In the genomic region with DNA sequence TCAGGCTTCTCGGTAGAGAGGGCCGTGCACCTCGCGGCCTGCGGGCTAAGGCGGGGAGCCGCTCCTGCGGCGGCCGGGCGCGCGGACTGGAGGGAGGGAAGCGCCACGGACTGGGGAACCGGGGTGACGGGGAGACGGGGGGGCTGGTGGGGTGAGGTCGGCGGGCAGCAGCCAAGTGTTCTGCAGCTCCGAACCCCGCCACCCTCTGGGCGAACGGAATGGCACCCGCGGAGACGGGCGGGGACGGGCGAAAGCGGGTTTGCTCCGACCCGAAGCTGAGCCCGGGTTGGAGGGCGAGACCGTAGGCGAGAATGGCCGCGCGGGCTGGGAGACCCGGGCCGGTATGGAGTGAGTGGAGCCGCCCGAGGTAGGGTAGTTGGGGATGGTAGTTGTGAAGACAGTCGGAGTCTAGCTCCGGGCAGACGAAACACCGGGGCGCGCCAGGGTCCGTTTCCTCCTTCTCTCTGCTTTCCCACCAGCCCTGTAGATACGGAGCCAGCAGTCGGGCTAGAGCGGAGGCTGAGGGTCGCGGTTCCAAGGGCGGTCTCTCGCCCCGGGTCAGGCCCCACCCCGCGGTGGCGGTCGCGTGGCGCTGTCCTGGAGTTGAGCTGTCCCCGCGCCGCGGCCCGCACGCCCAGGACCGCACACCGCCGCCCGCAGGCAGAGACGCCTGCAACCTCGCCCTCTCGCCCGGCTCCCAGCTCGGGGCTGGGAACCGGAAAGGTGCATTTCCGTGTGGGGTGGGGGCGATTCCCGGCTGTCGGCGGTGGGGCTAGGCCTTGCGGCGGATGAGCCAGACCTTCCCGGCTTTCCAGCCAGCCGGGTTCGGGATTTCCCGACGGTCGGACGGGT, we compare ENCODE assay signal across 9 cellular contexts.
A peak's percentile ranks its signal among the peaks of the same experiment; 100 is the strongest.
DNase-seq lines count a peak whose midpoint lies in the region; ATAC-seq, FAIRE-seq and TF ChIP-seq lines count a peak whose summit lies in the region.
"Had no signal": no experiment of that assay in that cellular context is flagged by ENCODE, and none has a peak within 500 bp of the region (broad histone marks: within the 10 kb centered on the region; RNA-seq: fewer than 3 reads in every experiment).

No MANE protein-coding gene starts in this region.

- H3K9me3 ChIP-seq in H1 (ENCODE audit: insufficient read depth in 2 of 2, low read depth in 1 of 2, low read length in 1 of 2) = no peaks in the 10 kb centered on the region

- no peak overlapping the region for H4K91ac ChIP-seq in H1 (replicated peaks; ENCODE audit: insufficient read length, low read length)

- TF ChIP-seq EP300 in H1 (IDR thresholded peaks at IDR 0.05; ENCODE audit: borderline replicate concordance in 1 of 2, low read depth in 2 of 2, low read length in 2 of 2) = no peak

- H2BK15ac ChIP-seq in H1 (ENCODE audit: low read length) = no peak overlapping the region

- peak overlapping the region; percentile 54 for H3K56ac ChIP-seq in H1 (replicated peaks; ENCODE audit: insufficient read length, low read depth, low read length)

- peak overlapping the region; percentile 59; the same call in 1 of the 2 replicates for H2AFZ ChIP-seq in H1 (ENCODE audit: low read length)

- peak overlapping the region; percentile 73; the same call in 1 of the 2 replicates for H4K8ac ChIP-seq in H1 (ENCODE audit: extremely low read depth, insufficient read depth, low read length)

- WGBS in H1 (ENCODE audit: extremely low coverage in 1 of 2, insufficient coverage in 1 of 2, insufficient read length in 1 of 2, insufficient replicate concordance in 2 of 2, low coverage in 1 of 2, low lambda C conversion rate in 2 of 2, missing lambda C conversion rate in 1 of 2), 2 experiments = 2% methylated on average over 57 of the region's 95 CpGs; no CpG with 5 or more reads in 1 of the 2 experiments

- no peaks in the 10 kb centered on the region for H3K79me2 ChIP-seq in H1 (ENCODE audit: control insufficient read depth in 1 of 2, insufficient read depth in 2 of 2, low read length in 2 of 2)

- H3K4me1 ChIP-seq in H1 (replicated peaks in 1 of 4; ENCODE audit: control insufficient read depth in 3 of 4, insufficient read depth in 4 of 4, low read length in 3 of 4) = peaks cover 0 to 20% (median 5%) of the 10 kb centered on the region in 4 experiments; a peak in 5 of 7 replicates

- no peak overlapping the region for H2AK5ac ChIP-seq in H1 (ENCODE audit: low read depth, low read length)

- no peak overlapping the region for H3K9ac ChIP-seq in H1 (replicated peaks in 1 of 4; ENCODE audit: extremely low read depth in 1 of 4, low read depth in 3 of 4, low read length in 3 of 4)

- H3K27me3 ChIP-seq in H1 (replicated peaks in 1 of 4; ENCODE audit: control insufficient read depth in 3 of 4, extremely low read depth in 1 of 4, insufficient read depth in 3 of 4, low read length in 3 of 4) = peaks cover 13 to 44% (median 40%) of the 10 kb centered on the region in 4 experiments

- H3K9me3 Mint-ChIP-seq in naive B cell = no peaks in the 10 kb centered on the region
- H3K9me3 Mint-ChIP-seq: CD4-positive, CD25-positive, alpha-beta regulatory T cell had no signal

- no peak overlapping the region for H2BK120ac ChIP-seq in H1 (replicated peaks; ENCODE audit: low read depth, low read length)

- peak overlapping the region; percentile 82 to 84 for H3K4me2 ChIP-seq in H1 (ENCODE audit: insufficient read depth in 1 of 2, low read depth in 2 of 2, low read length in 2 of 2)

- H3K27ac ChIP-seq in H1 (ENCODE audit: low read depth, low read length) = no peak overlapping the region

- H3K4ac ChIP-seq in H1 (replicated peaks; ENCODE audit: insufficient read length, low read depth, low read length) = no peak overlapping the region

- ATAC-seq in naive B cell (ENCODE audit: low read depth in 2 of 2) (peak in 1 of 2 donors; percentile 8), GM21576 (IDR thresholded peaks at IDR 0.05; ENCODE audit: unreplicated experiment) (no peak), GM21367 (IDR thresholded peaks at IDR 0.05; ENCODE audit: unreplicated experiment) (no peak)

- no peak overlapping the region for H4K5ac ChIP-seq in H1 (ENCODE audit: insufficient read length, low read depth, low read length)

- no peak overlapping the region for H3K23ac ChIP-seq in H1 (ENCODE audit: insufficient read length)

- peaks cover 17% of the 10 kb centered on the region; the same call in 1 of the 2 replicates for H3K23me2 ChIP-seq in H1 (ENCODE audit: low read depth, low read length)

- H2BK5ac ChIP-seq in H1 (ENCODE audit: low read depth, low read length) = no peak overlapping the region

- no peaks in the 10 kb centered on the region for H3K36me3 ChIP-seq in H1 (ENCODE audit: control insufficient read depth in 2 of 4, insufficient read depth in 4 of 4, low read length in 3 of 4)

- peak overlapping the region in 7 of 8 donors; percentile 46 to 82 (median 77) for H3K4me3 Mint-ChIP-seq in naive B cell

- TF ChIP-seq POLR2A in H1 (IDR thresholded peaks at IDR 0.05; ENCODE audit: control extremely low read depth in 1 of 2, low read depth in 2 of 2, low read length in 2 of 2) = no peak

- 0 out of 2 replicates have a peak overlapping the region, but pooled peaks have one; percentile 23 for H2BK12ac ChIP-seq in H1 (ENCODE audit: low read depth, low read length)

- H3K27me3 Mint-ChIP-seq in naive B cell = peaks cover 58 to 64% (median 60%) of the 10 kb centered on the region in 3 donors

- peak; percentile 38 for DNase-seq in DMS79 treated with DMSO at 0.1 percent for 48 hours (lab: John Stamatoyannopoulos, UW)
- no peak for DNase-seq in DMS79 (lab: John Stamatoyannopoulos, UW)
- peak; percentile 9 for DNase-seq in NCI-H226
- DNase-seq in H1 (ENCODE audit: low read depth in 1 of 2, low spot score in 2 of 2) = peak in 1 of 2 experiments; percentile 78
- no peak for DNase-seq in naive B cell
- no peak for DNase-seq in dedifferentiated amniotic fluid mesenchymal stem cell (ENCODE audit: extremely low spot score)
- DNase-seq: CD4-positive, CD25-positive, alpha-beta regulatory T cell had no signal

- TF ChIP-seq CTCF in H1 (IDR thresholded peaks at IDR 0.05; ENCODE audit: control extremely low read depth in 1 of 3, insufficient read depth in 1 of 3, low read depth in 1 of 3, low read length in 3 of 3) = 0 out of 4 replicates have a peak, but pooled peaks of 1 of the 3 experiments have one; percentile 17

- no peak overlapping the region for H3K14ac ChIP-seq in H1 (ENCODE audit: insufficient read length)

- no peaks in the 10 kb centered on the region for H4K20me1 ChIP-seq in H1 (replicated peaks in 1 of 2; ENCODE audit: control insufficient read depth in 1 of 2, insufficient read depth in 2 of 2, low read length in 2 of 2)

- peak overlapping the region; percentile 42 to 68 (median 50) for H3K4me3 ChIP-seq in H1 (ENCODE audit: extremely low read depth in 1 of 4, insufficient read depth in 2 of 4, low read depth in 3 of 4, low read length in 4 of 4)

- CTCF ChIA-PET in H1 (lab: Charles Lee; ENCODE audit: partially characterized antibody) = interaction anchor here (0.6 to 2.1 kb wide), 5 partner anchors 102 to 258 kb away, joined by 3 to 6 read pairs (median 3); no protein-coding TSS in a partner anchor

- peaks cover 0 to 2% of the 10 kb centered on the region in 2 donors for H3K36me3 Mint-ChIP-seq in naive B cell
- H3K36me3 Mint-ChIP-seq: CD4-positive, CD25-positive, alpha-beta regulatory T cell had no signal

- TF ChIP-seq RAD21 in H1 (IDR thresholded peaks at IDR 0.05 in 1 of 2, conservative IDR thresholded peaks at IDR 0.05 in 1 of 2; ENCODE audit: low read depth in 2 of 2, low read length in 2 of 2) = no peak; a peak in 2 of 4 replicates

- FAIRE-seq in H1 (lab: Jason Lieb, UNC) = no peak

- no peak overlapping the region for H3K27ac Mint-ChIP-seq in naive B cell
- H3K27ac Mint-ChIP-seq: CD4-positive, CD25-positive, alpha-beta regulatory T cell had no signal

- no peaks in the 10 kb centered on the region for H3K79me1 ChIP-seq in H1 (ENCODE audit: low read depth, low read length)

- POLR2A ChIA-PET in H1 (lab: Charles Lee; ENCODE audit: partially characterized antibody) = interaction anchor here (0.6 to 2.3 kb wide), 3 partner anchors 156 to 295 kb away, joined by 3 to 6 read pairs (median 3); no protein-coding TSS in a partner anchor

- peaks cover 4 to 15% (median 7%) of the 10 kb centered on the region in 3 donors for H3K4me1 Mint-ChIP-seq in naive B cell

- peak overlapping the region; percentile 28; the same call in 1 of the 2 replicates for H3K18ac ChIP-seq in H1 (ENCODE audit: extremely low read depth, low read length)

- H2BK20ac ChIP-seq in H1 (ENCODE audit: low read length) = 0 out of 2 replicates have a peak overlapping the region, but pooled peaks have one; percentile 15

TF ChIP-seq in H1, 55 proteins besides CTCF, POLR2A, EP300 and RAD21 (continues in another document):
- TF ChIP-seq EZH2 (IDR thresholded peaks at IDR 0.05; ENCODE audit: low read depth, low read length, severe bottlenecking) (peak; percentile 63), CTBP2 (IDR thresholded peaks at IDR 0.05; ENCODE audit: borderline replicate concordance, insufficient read depth, insufficient read length, low read length) (no peak), KDM5A (IDR thresholded peaks at IDR 0.05; ENCODE audit: low read length) (no peak), SUZ12 (IDR thresholded peaks at IDR 0.05; ENCODE audit: low read length) (peak; percentile 87; the same call in 1 of the 2 replicates), KDM4A (IDR thresholded peaks at IDR 0.05; ENCODE audit: low read depth, low read length, severe bottlenecking) (peak; percentile 59), CBX5 (IDR thresholded peaks at IDR 0.05; ENCODE audit: low read depth, low read length) (no peak), PHF8 (conservative IDR thresholded peaks at IDR 0.05; ENCODE audit: low read depth, low read length) (0 out of 2 replicates have a peak, but pooled peaks have one; percentile 35), SIX5 (IDR thresholded peaks at IDR 0.05; ENCODE audit: low read depth, low read length) (no peak), POLR2AphosphoS5 (IDR thresholded peaks at IDR 0.05; ENCODE audit: low read depth, low read length) (no peak), TBP (IDR thresholded peaks at IDR 0.05; ENCODE audit: low read depth, low read length) (no peak), YY1 (IDR thresholded peaks at IDR 0.05; ENCODE audit: low read depth, low read length) (no peak)
- TF ChIP-seq, protein P1, sequence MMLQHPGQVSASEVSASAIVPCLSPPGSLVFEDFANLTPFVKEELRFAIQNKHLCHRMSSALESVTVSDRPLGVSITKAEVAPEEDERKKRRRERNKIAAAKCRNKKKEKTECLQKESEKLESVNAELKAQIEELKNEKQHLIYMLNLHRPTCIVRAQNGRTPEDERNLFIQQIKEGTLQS (IDR thresholded peaks at IDR 0.05; ENCODE audit: insufficient read depth, low read depth, low read length) = no peak

Comparison
In these comparisons a context has a peak if more than half of its experiments do, and no peak if none do; other contexts are left out.
1. DNase-seq: peak in DMS79 treated with DMSO at 0.1 percent for 48 hours (single experiment) and NCI-H226 (single experiment); none in DMS79 (single experiment), naive B cell (single experiment) and dedifferentiated amniotic fluid mesenchymal stem cell (single experiment).